10 cellular contexts compared by ENCODE assay signal in genomic region chr2:136212426-136213378, GRCh38.
DNase-seq lines count a peak whose midpoint lies in the region; ATAC-seq and TF ChIP-seq lines count a peak whose summit lies in the region.
"Had no signal": no experiment of that assay in that cellular context is flagged by ENCODE, and none has a peak within 500 bp of the region (broad histone marks: within the 10 kb centered on the region; RNA-seq: fewer than 3 reads in every experiment).

No MANE protein-coding gene starts in this region.

- POLR2A ChIA-PET in activated naive CD8-positive, alpha-beta T cell treated with anti-CD3 and anti-CD28 coated beads, Interleukin-2, amount 10 ng/mL, durations not matched to agents 7 days and 5 days (lab: Charles Lee): interaction anchor here (1.5 kb wide), 1 partner anchor 30 kb away, joined by 4 read pairs; no protein-coding TSS in a partner anchor

- H3K4me1 Mint-ChIP-seq in activated naive CD8-positive, alpha-beta T cell treated with anti-CD3 and anti-CD28 coated beads, Interleukin-2, amount 10 ng/mL, durations not matched to agents 7 days and 5 days: peaks cover 16% of the 10 kb centered on the region

- TF ChIP-seq CTCF in breast epithelium (IDR thresholded peaks at IDR 0.05): no peak
- no peak for TF ChIP-seq CTCF in ascending aorta (IDR thresholded peaks at IDR 0.05)

- no peak for DNase-seq in activated naive CD8-positive, alpha-beta T cell treated with anti-CD3 and anti-CD28 coated beads, Interleukin-2, amount 10 ng/mL, durations not matched to agents 7 days and 5 days
- DNase-seq in T1000 (lab: John Stamatoyannopoulos, UW): no peak
- no peak for DNase-seq in breast epithelium (ENCODE audit: low spot score in 2 of 2)
- no peak for DNase-seq in AML-193 (lab: John Stamatoyannopoulos, UW)
- no peak for DNase-seq in ascending aorta (ENCODE audit: low spot score in 2 of 2)
- DNase-seq: cortex of kidney, SW 1271 had no signal

- H3K4me1 ChIP-seq in breast epithelium (no peaks in the 10 kb centered on the region), ascending aorta (no peaks in the 10 kb centered on the region)

- TF ChIP-seq POLR2A in breast epithelium (IDR thresholded peaks at IDR 0.05): no peak

- H3K9me3 ChIP-seq in breast epithelium (no peaks in the 10 kb centered on the region), ascending aorta (no peaks in the 10 kb centered on the region)

- H3K9me3 Mint-ChIP-seq in activated naive CD8-positive, alpha-beta T cell treated with anti-CD3 and anti-CD28 coated beads, Interleukin-2, amount 10 ng/mL, durations not matched to agents 7 days and 5 days: peaks cover 2% of the 10 kb centered on the region

- H3K27me3 ChIP-seq in breast epithelium (no peaks in the 10 kb centered on the region), ascending aorta (no peaks in the 10 kb centered on the region)

- H3K27me3 Mint-ChIP-seq in activated naive CD8-positive, alpha-beta T cell treated with anti-CD3 and anti-CD28 coated beads, Interleukin-2, amount 10 ng/mL, durations not matched to agents 7 days and 5 days: no peaks in the 10 kb centered on the region

- no peak overlapping the region for H3K4me3 Mint-ChIP-seq in activated naive CD8-positive, alpha-beta T cell treated with anti-CD3 and anti-CD28 coated beads, Interleukin-2, amount 10 ng/mL, durations not matched to agents 7 days and 5 days

- H3K36me3 ChIP-seq in breast epithelium (no peaks in the 10 kb centered on the region), ascending aorta (no peaks in the 10 kb centered on the region)

- ATAC-seq in GM18498 (IDR thresholded peaks at IDR 0.05; ENCODE audit: unreplicated experiment) (peak; percentile 72), GM19463 (IDR thresholded peaks at IDR 0.05; ENCODE audit: unreplicated experiment) (peak; percentile 64), HG03354 (IDR thresholded peaks at IDR 0.05; ENCODE audit: poor library complexity, severe bottlenecking, unreplicated experiment) (peak; percentile 74)
- peak; percentile 81 for ATAC-seq in activated naive CD8-positive, alpha-beta T cell treated with anti-CD3 and anti-CD28 coated beads, Interleukin-2, amount 10 ng/mL, durations not matched to agents 7 days and 5 days (ENCODE audit: low read depth)

- peak overlapping the region; percentile 35 for H3K27ac Mint-ChIP-seq in activated naive CD8-positive, alpha-beta T cell treated with anti-CD3 and anti-CD28 coated beads, Interleukin-2, amount 10 ng/mL, durations not matched to agents 7 days and 5 days

- H3K4me3 ChIP-seq in breast epithelium (no peak overlapping the region), ascending aorta (no peak overlapping the region)

- H3K27ac ChIP-seq in breast epithelium (no peak overlapping the region), ascending aorta (no peak overlapping the region)

- intact Hi-C loops in breast epithelium (cut with DNase I; ENCODE audit: low total_unique reads): no loop called here
- intact Hi-C loops in ascending aorta (cut with DNase I): no loop called here

- H3K36me3 Mint-ChIP-seq in activated naive CD8-positive, alpha-beta T cell treated with anti-CD3 and anti-CD28 coated beads, Interleukin-2, amount 10 ng/mL, durations not matched to agents 7 days and 5 days: peaks cover 4% of the 10 kb centered on the region
